Comparison of ENCODE assay signal across 8 cellular contexts in the genomic region with DNA sequence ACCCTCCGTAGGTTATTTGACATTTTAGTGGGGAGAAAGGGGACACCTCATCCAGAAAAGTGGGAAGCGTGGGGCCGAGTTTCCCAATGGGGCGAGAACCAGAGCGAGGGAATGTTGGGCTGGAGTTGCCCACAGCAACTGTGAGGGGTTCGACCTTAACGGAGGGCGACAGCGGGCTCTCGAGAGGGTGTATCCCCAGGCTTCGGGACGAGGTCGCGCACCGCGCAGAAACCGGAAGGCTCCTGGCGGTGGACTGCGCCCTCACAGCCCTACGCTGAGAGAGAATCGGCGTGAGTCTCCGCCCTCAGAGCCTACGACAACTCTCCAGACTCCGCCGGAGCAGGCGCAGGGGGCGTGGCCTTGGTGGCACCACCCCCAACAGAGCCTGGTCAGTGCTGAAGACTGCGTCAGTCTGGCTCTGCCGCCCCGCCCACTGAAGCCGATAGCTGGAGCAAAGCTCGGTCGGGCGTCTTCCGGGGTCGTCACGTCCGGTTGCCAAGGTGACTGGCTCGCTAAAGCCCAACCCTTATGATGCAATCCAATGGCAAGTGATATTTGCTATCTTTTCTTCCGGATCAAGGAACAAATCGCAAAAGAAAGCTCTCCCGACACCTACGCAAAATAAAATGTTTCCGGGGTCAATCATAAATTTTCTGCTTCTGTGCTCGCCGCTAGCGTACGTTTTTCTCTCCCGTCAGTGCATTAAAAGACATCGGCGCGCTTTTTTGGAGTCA. TPM values are rescaled to one million over a fixed set of nuclear protein-coding genes. Genes with fewer than 3 reads are reported as not detected.
DNase-seq lines count a peak whose midpoint lies in the region; ATAC-seq and TF ChIP-seq lines count a peak whose summit lies in the region.

A gene with protein sequence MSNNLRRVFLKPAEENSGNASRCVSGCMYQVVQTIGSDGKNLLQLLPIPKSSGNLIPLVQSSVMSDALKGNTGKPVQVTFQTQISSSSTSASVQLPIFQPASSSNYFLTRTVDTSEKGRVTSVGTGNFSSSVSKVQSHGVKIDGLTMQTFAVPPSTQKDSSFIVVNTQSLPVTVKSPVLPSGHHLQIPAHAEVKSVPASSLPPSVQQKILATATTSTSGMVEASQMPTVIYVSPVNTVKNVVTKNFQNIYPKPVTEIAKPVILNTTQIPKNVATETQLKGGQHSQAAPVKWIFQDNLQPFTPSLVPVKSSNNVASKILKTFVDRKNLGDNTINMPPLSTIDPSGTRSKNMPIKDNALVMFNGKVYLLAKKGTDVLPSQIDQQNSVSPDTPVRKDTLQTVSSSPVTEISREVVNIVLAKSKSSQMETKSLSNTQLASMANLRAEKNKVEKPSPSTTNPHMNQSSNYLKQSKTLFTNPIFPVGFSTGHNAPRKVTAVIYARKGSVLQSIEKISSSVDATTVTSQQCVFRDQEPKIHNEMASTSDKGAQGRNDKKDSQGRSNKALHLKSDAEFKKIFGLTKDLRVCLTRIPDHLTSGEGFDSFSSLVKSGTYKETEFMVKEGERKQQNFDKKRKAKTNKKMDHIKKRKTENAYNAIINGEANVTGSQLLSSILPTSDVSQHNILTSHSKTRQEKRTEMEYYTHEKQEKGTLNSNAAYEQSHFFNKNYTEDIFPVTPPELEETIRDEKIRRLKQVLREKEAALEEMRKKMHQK (minus strand): TSS at position 257 of the 734 bp plus-strand sequence. CDS start 234 bp downstream, at position 23.

- CTCF ChIA-PET in activated CD4-positive, alpha-beta memory T cell treated with anti-CD3 and anti-CD28 coated beads, Interleukin-2, amount 10 ng/mL, durations not matched to agents 7 days and 5 days (lab: Charles Lee), result interaction anchor here (0.6 to 1.6 kb wide), 12 partner anchors 18 to 344 kb away, joined by 3 to 14 read pairs (median 3); no protein-coding TSS in a partner anchor

- peaks cover 54% of the 10 kb centered on the region for H3K36me3 Mint-ChIP-seq in activated CD4-positive, alpha-beta memory T cell treated with anti-CD3 and anti-CD28 coated beads, Interleukin-2, amount 10 ng/mL, durations not matched to agents 7 days and 5 days (ENCODE audit: low read depth)

- ATAC-seq in GM19395 (IDR thresholded peaks at IDR 0.05; ENCODE audit: unreplicated experiment) (peak; percentile 94), HG03565 (IDR thresholded peaks at IDR 0.05; ENCODE audit: unreplicated experiment) (peak; percentile 96)

- TF ChIP-seq POLR2A in lower leg skin (IDR thresholded peaks at IDR 0.05), result peak in 1 of 2 donors; percentile 77

- H3K9me3 Mint-ChIP-seq in activated CD4-positive, alpha-beta memory T cell treated with anti-CD3 and anti-CD28 coated beads, Interleukin-2, amount 10 ng/mL, durations not matched to agents 7 days and 5 days, result peaks cover 37% of the 10 kb centered on the region

- H3K27me3 Mint-ChIP-seq in activated CD4-positive, alpha-beta memory T cell treated with anti-CD3 and anti-CD28 coated beads, Interleukin-2, amount 10 ng/mL, durations not matched to agents 7 days and 5 days, result peaks cover 14% of the 10 kb centered on the region

- H3K27me3 ChIP-seq in duodenal mucosa (ENCODE audit: control insufficient read depth in 1 of 2, insufficient read depth in 2 of 2, low read length in 2 of 2), result peaks cover 0 to 9% of the 10 kb centered on the region in 2 donors

- H3K27ac ChIP-seq in duodenal mucosa (ENCODE audit: low read depth, low read length), result peak within 1 kb of the TSS; percentile 95

- H3K36me3 ChIP-seq in duodenal mucosa (ENCODE audit: control insufficient read depth in 1 of 2, insufficient read depth in 2 of 2, low read length in 2 of 2), result peaks cover 0 to 2% of the 10 kb centered on the region in 2 donors

- peak within 1 kb of the TSS; percentile 77 to 84 for H3K9ac ChIP-seq in duodenal mucosa (ENCODE audit: low read depth in 1 of 2, low read length in 2 of 2)

- intact Hi-C loops in lower leg skin (cut with DNase I; ENCODE audit: low total_unique reads), result no loop called here

- POLR2A ChIA-PET in activated CD4-positive, alpha-beta memory T cell treated with anti-CD3 and anti-CD28 coated beads, Interleukin-2, amount 10 ng/mL, durations not matched to agents 7 days and 5 days (lab: Charles Lee), result interaction anchor here (0.6 to 3.2 kb wide), 23 partner anchors 11 to 484 kb away, joined by 3 to 62 read pairs (median 3); a partner anchor contains a TSS

- peak within 1 kb of the TSS; percentile 98 for H3K27ac Mint-ChIP-seq in activated CD4-positive, alpha-beta memory T cell treated with anti-CD3 and anti-CD28 coated beads, Interleukin-2, amount 10 ng/mL, durations not matched to agents 7 days and 5 days

- peaks cover 9 to 21% of the 10 kb centered on the region in 2 donors for H3K9me3 ChIP-seq in duodenal mucosa (ENCODE audit: control insufficient read depth in 1 of 2, low read length in 2 of 2)

- peak within 1 kb of the TSS; percentile 85 for H3K4me3 Mint-ChIP-seq in activated CD4-positive, alpha-beta memory T cell treated with anti-CD3 and anti-CD28 coated beads, Interleukin-2, amount 10 ng/mL, durations not matched to agents 7 days and 5 days

- DNase-seq in CD1c-positive myeloid dendritic cell (ENCODE audit: extremely low spot score) (peak; percentile 100), NCI-H82 treated with DMSO at 0.1 percent for 48 hours (lab: John Stamatoyannopoulos, UW; ENCODE audit: unreplicated experiment) (peak; percentile 94), lower leg skin (ENCODE audit: low spot score in 2 of 2) (peak; percentile 99 to 100)
- DNase-seq in activated CD4-positive, alpha-beta memory T cell treated with anti-CD3 and anti-CD28 coated beads, Interleukin-2, amount 10 ng/mL, durations not matched to agents 7 days and 5 days, result peak; percentile 100
- DNase-seq in stimulated activated CD4-positive, alpha-beta T cell treated with anti-CD3 and anti-CD28 coated beads, Interleukin-4, amount 100 ng/mL, for 48 hours (ENCODE audit: low read depth in 2 of 2), result peak; percentile 99 to 100

- WGBS in lower leg skin, 2 donors, result 2 to 3% methylated on average over 39 to 44 of the region's 53 CpGs

- TF ChIP-seq CTCF in lower leg skin (IDR thresholded peaks at IDR 0.05), result peak in 1 of 3 donors; percentile 44

- peaks cover 4 to 8% of the 10 kb centered on the region in 2 donors for H3K4me1 ChIP-seq in duodenal mucosa (ENCODE audit: control insufficient read depth in 1 of 2, insufficient read depth in 2 of 2, low read length in 2 of 2)

- H3K4me1 Mint-ChIP-seq in activated CD4-positive, alpha-beta memory T cell treated with anti-CD3 and anti-CD28 coated beads, Interleukin-2, amount 10 ng/mL, durations not matched to agents 7 days and 5 days, result peaks cover 39% of the 10 kb centered on the region

- H3K4me3 ChIP-seq in duodenal mucosa (ENCODE audit: low read depth in 1 of 2, low read length in 2 of 2) (peak within 1 kb of the TSS; percentile 91 to 95), lower leg skin (ENCODE audit: low read depth, poor library complexity, severe bottlenecking) (peak within 1 kb of the TSS; percentile 49)

RNA-seq across cellular contexts. Expression of the gene that starts here (rescaled TPM):
- 10 to 100 TPM; 25.7 to 26.9 TPM for total RNA-seq in activated CD4-positive, alpha-beta memory T cell treated with anti-CD3 and anti-CD28 coated beads, Interleukin-2, amount 10 ng/mL, durations not matched to agents 7 days and 5 days
- total RNA-seq in lower leg skin, result 10 to 100 TPM in 2 of 4 donors, 1 to 10 TPM in 2; 9.0 to 10.6 (median 9.6) TPM

Comparison
In these comparisons a context has a peak if more than half of its experiments do, and no peak if none do; other contexts are left out.
1. Peak in every context shown above with its lines: DNase-seq, ATAC-seq, H3K4me3 ChIP-seq and H3K27ac ChIP-seq.